Comparison of ENCODE assay signal across 8 cellular contexts in the genomic region with DNA sequence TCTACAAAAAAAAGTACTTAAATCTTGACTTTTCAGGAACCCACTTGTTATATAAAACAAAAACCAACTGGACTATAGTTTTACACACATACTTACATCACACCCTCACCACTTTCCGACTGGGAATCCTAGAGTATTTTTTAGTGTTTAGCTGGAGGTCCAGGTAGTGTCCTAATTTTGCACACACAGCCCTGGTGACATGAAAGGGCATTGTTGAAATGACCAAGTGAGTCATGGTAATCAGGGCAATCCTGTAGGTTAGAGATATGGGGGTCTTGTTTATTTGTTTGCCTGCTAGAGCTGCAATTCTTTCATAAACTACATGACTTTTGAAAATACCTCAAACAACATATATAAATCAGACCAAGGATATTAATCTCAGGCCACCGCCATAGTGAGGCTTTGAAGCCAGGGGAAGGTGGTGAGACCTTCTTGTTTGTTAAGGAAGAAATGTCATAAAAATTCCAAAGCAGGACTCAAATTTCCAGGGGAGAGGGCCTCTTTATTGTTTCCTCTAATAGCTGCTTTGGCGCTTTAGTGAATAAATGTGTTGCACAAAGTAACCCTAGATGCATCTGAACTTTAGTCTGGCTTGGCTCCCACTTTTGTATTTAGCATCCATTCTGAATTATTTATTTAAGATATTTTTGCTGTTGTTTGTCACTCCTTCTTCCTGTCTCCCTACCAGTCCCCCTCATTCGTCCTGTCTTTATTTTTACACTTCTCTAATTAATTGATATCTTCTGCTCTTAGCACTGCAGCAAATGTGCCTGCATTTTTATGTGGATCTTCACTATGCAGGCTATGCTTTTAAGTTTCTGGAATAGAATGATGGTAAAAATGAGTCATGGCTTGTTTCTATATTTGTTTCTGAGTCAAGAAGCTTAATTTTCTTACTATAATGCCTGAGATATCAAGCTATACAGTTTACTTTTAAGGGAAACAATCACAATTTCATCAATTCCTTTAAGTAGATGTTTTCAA.
DNase-seq lines count a peak whose midpoint lies in the region; ATAC-seq and TF ChIP-seq lines count a peak whose summit lies in the region.

No MANE protein-coding gene starts in this region.

- no peak overlapping the region for H3K14ac ChIP-seq in mesenchymal stem cell (ENCODE audit: low read length in 2 of 2)

- H3K18ac ChIP-seq in mesenchymal stem cell (ENCODE audit: low read depth in 1 of 2, low read length in 2 of 2), result peak overlapping the region; percentile 70 to 94

- peak overlapping the region in 1 of 2 experiments; percentile 88 for H3K4ac ChIP-seq in mesenchymal stem cell (ENCODE audit: low read depth in 1 of 2, low read length in 2 of 2)

- peak overlapping the region; percentile 94 for H2AK5ac ChIP-seq in mesenchymal stem cell (ENCODE audit: low read length, severe bottlenecking)

- no peaks in the 10 kb centered on the region for H3K27me3 Mint-ChIP-seq in MCF 10A (ENCODE audit: insufficient read depth, unreplicated experiment)

- H2BK5ac ChIP-seq in mesenchymal stem cell (ENCODE audit: low read depth, low read length, poor library complexity, severe bottlenecking), result no peak overlapping the region

- H3K27ac ChIP-seq in left ventricle myocardium inferior (replicated peaks) (peak overlapping the region; percentile 86), mesenchymal stem cell (ENCODE audit: low read length, poor library complexity, severe bottlenecking) (peak overlapping the region; percentile 71)

- peaks cover 10% of the 10 kb centered on the region for H3K79me1 ChIP-seq in mesenchymal stem cell (replicated peaks; ENCODE audit: low read length, poor library complexity, severe bottlenecking)

- H3K4me1 ChIP-seq in left ventricle myocardium inferior, result peaks cover 72% of the 10 kb centered on the region
- peaks cover 10% of the 10 kb centered on the region for H3K4me1 ChIP-seq in mesenchymal stem cell (ENCODE audit: control insufficient read depth, insufficient read depth, low read depth, low read length)

- H4K91ac ChIP-seq in mesenchymal stem cell (ENCODE audit: low read length), result peak overlapping the region; percentile 55

- peak overlapping the region; percentile 93 to 99 for H2BK12ac ChIP-seq in mesenchymal stem cell (ENCODE audit: low read length in 2 of 2)

- H3K27me3 ChIP-seq in left ventricle myocardium inferior (ENCODE audit: low read depth), result no peaks in the 10 kb centered on the region
- no peaks in the 10 kb centered on the region for H3K27me3 ChIP-seq in mesenchymal stem cell (ENCODE audit: control insufficient read depth in 1 of 2, insufficient read depth in 1 of 2, low read length in 2 of 2)

- H3K36me3 Mint-ChIP-seq in MCF 10A (ENCODE audit: insufficient read depth, unreplicated experiment), result no peaks in the 10 kb centered on the region

- CTCF ChIA-PET in MCF 10A (lab: Yijun Ruan, JAX), result interaction anchor here (0.6 to 9.5 kb wide), 33 partner anchors 10 to 600 kb away, joined by 3 to 128 read pairs (median 4); no protein-coding TSS in a partner anchor

- no peak overlapping the region for H3K4me3 ChIP-seq in left ventricle myocardium inferior
- H3K4me3 ChIP-seq in mesenchymal stem cell (ENCODE audit: insufficient read depth in 1 of 2, low read depth in 1 of 2, low read length in 2 of 2), result no peak overlapping the region

- H3K27ac Mint-ChIP-seq in MCF 10A (ENCODE audit: low read depth, unreplicated experiment), result peak overlapping the region; percentile 35

- intact Hi-C loops in left ventricle myocardium inferior (cut with micrococcal nuclease), result loop anchor here (5.0 to 10.0 kb wide), 5 partner anchors 105 to 567 kb away; no protein-coding TSS in a partner anchor
- intact Hi-C loops in left ventricle myocardium superior (cut with micrococcal nuclease), result loop anchor here (5.0 to 10.0 kb wide), 3 partner anchors 105 to 308 kb away; no protein-coding TSS in a partner anchor
- intact Hi-C loops in MCF 10A (cut with micrococcal nuclease), result loop anchor here (1.0 to 5.0 kb wide), 7 partner anchors 113 to 447 kb away; no protein-coding TSS in a partner anchor

- H3K36me3 ChIP-seq in left ventricle myocardium inferior (no peaks in the 10 kb centered on the region), mesenchymal stem cell (ENCODE audit: control insufficient read depth in 1 of 2, insufficient read depth in 2 of 2, low read depth in 1 of 2, low read length in 2 of 2) (no peaks in the 10 kb centered on the region)

- POLR2A ChIA-PET in MCF 10A (lab: Yijun Ruan, JAX), result interaction anchor here (0.5 to 13.7 kb wide), 32 partner anchors 12 to 567 kb away, joined by 3 to 267 read pairs (median 4); partner anchors contain the start of gene ZFP36L1

- no TSS peak for BruUV-seq in MCF 10A (replicated peaks; lab: Mats Ljungman, UMichigan)

- peaks cover 59% of the 10 kb centered on the region for H3K4me1 Mint-ChIP-seq in MCF 10A (ENCODE audit: insufficient read depth, unreplicated experiment)

- H3K9me3 Mint-ChIP-seq in MCF 10A (ENCODE audit: unreplicated experiment), result no peaks in the 10 kb centered on the region

- WGBS in mesenchymal stem cell, result 31% methylated on average over 1 of the region's 4 CpGs

- H2BK120ac ChIP-seq in mesenchymal stem cell (ENCODE audit: low read depth, low read length), result peak overlapping the region; percentile 57

- H2BK15ac ChIP-seq in mesenchymal stem cell (ENCODE audit: low read depth, poor library complexity, severe bottlenecking), result no peak overlapping the region

- H3K9me3 ChIP-seq in left ventricle myocardium inferior (replicated peaks), result no peaks in the 10 kb centered on the region
- H3K9me3 ChIP-seq in mesenchymal stem cell (ENCODE audit: control insufficient read depth, low read length), result no peaks in the 10 kb centered on the region

- H4K8ac ChIP-seq in mesenchymal stem cell (ENCODE audit: low read length), result no peak overlapping the region

- ATAC-seq in left ventricle myocardium superior (no peak), HG03469 (IDR thresholded peaks at IDR 0.05; ENCODE audit: unreplicated experiment) (no peak), HG03439 (IDR thresholded peaks at IDR 0.05; ENCODE audit: unreplicated experiment) (no peak)

- DNase-seq in left ventricle myocardium inferior (no peak), left ventricle myocardium superior (no peak), MCF 10A (ENCODE audit: unreplicated experiment) (no peak), mesenchymal stem cell (peak; percentile 66), NCI-H2081 treated with DMSO at 0.1 percent for 48 hours (lab: John Stamatoyannopoulos, UW) (no peak), middle frontal gyrus (ENCODE audit: extremely low spot score, low spot score) (no peak)

- no peak for TF ChIP-seq CTCF in left ventricle myocardium inferior (IDR thresholded peaks at IDR 0.05; ENCODE audit: borderline replicate concordance)
- no peak for TF ChIP-seq CTCF in MCF 10A (IDR thresholded peaks at IDR 0.05; ENCODE audit: unreplicated experiment)

- H2AFZ ChIP-seq in mesenchymal stem cell (ENCODE audit: low read depth, low read length), result no peak overlapping the region

- no peak overlapping the region for H3K4me2 ChIP-seq in mesenchymal stem cell (ENCODE audit: low read length, poor library complexity, severe bottlenecking)

- H3K23ac ChIP-seq in mesenchymal stem cell (ENCODE audit: low read length in 2 of 2), result peak overlapping the region in 1 of 2 experiments; percentile 92

- H3K9ac ChIP-seq in mesenchymal stem cell (ENCODE audit: low read length), result peak overlapping the region; percentile 80

- H3K4me3 Mint-ChIP-seq in MCF 10A (ENCODE audit: unreplicated experiment), result no peak overlapping the region
